In the genomic region with DNA sequence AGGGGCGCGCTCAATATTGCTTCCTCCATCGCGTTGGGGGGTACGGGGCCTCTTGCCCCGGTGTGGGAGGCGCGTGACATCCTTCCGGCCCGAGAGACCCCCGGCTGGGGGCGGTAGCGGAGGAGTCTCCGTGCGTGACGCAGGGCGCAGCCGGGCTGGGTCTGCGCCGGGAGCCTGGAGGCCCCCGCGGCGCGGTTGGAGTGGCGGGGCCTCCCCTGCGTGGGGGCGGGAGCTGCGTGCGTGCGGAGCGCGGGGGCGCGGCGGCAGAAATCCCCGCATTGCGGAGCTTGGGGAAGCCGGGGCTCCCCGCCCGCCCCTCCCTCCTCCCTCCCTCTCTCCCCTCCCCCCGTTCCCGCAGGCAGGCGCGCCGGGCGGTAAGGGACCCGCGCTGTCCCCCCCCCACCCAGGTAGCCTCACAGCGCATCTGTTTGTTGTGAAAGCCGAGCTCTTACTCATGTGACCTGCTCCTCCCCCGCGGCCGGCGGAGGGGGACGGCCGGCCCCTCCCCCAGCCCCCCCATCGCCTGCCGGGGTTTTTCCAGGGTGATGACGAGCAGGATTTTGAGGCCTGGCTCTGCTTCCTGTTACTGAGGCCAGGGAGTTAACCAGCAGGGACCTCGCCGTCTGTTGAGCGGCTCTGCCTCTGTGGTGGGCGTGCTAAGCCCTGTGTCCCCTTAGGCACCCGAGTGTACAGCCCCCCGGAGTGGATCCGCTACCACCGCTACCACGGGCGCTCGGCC, we compare ENCODE assay signal across 1 cellular context.
TF ChIP-seq lines count a peak whose summit lies in the region.

No MANE protein-coding gene starts in this region.

TF ChIP-seq in HEK293, 187 proteins besides CTCF, POLR2A, EP300 and RAD21 (continued from another document):
- TF ChIP-seq ZNF214 (tag by site-specific recombination; IDR thresholded peaks at IDR 0.05; ENCODE audit: borderline replicate concordance) = no peak
- TF ChIP-seq, protein P1, sequence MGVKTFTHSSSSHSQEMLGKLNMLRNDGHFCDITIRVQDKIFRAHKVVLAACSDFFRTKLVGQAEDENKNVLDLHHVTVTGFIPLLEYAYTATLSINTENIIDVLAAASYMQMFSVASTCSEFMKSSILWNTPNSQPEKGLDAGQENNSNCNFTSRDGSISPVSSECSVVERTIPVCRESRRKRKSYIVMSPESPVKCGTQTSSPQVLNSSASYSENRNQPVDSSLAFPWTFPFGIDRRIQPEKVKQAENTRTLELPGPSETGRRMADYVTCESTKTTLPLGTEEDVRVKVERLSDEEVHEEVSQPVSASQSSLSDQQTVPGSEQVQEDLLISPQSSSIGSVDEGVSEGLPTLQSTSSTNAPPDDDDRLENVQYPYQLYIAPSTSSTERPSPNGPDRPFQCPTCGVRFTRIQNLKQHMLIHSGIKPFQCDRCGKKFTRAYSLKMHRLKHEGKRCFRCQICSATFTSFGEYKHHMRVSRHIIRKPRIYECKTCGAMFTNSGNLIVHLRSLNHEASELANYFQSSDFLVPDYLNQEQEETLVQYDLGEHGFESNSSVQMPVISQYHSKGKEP (tag by site-specific recombination; IDR thresholded peaks at IDR 0.05) = no peak; the same call in 1 of the 2 replicates
- no peak for TF ChIP-seq ZNF548 (tag by site-specific recombination; IDR thresholded peaks at IDR 0.05)
- TF ChIP-seq, protein P2, sequence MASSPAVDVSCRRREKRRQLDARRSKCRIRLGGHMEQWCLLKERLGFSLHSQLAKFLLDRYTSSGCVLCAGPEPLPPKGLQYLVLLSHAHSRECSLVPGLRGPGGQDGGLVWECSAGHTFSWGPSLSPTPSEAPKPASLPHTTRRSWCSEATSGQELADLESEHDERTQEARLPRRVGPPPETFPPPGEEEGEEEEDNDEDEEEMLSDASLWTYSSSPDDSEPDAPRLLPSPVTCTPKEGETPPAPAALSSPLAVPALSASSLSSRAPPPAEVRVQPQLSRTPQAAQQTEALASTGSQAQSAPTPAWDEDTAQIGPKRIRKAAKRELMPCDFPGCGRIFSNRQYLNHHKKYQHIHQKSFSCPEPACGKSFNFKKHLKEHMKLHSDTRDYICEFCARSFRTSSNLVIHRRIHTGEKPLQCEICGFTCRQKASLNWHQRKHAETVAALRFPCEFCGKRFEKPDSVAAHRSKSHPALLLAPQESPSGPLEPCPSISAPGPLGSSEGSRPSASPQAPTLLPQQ (tag by site-specific recombination; IDR thresholded peaks at IDR 0.05) = no peak
- no peak for TF ChIP-seq ZBTB17 (tag by site-specific recombination; IDR thresholded peaks at IDR 0.05)
- no peak for TF ChIP-seq ZNF514 (tag by site-specific recombination; IDR thresholded peaks at IDR 0.05)
- TF ChIP-seq ZNF354C (tag by site-specific recombination; IDR thresholded peaks at IDR 0.05; ENCODE audit: borderline replicate concordance, low read depth) = no peak
- TF ChIP-seq ZNF785 (tag by site-specific recombination; IDR thresholded peaks at IDR 0.05) = no peak
- peak; percentile 28 for TF ChIP-seq ZEB2 (tag by site-specific recombination; IDR thresholded peaks at IDR 0.05)
- peak; percentile 50; the same call in 1 of the 2 replicates for TF ChIP-seq INSM2 (tag by site-specific recombination; IDR thresholded peaks at IDR 0.05)
- TF ChIP-seq ZBTB26 (tag by site-specific recombination; optimal IDR thresholded peaks at IDR 0.05) = peak; percentile 35
- no peak for TF ChIP-seq HOXA7 (CRISPR knock-in tag; IDR thresholded peaks at IDR 0.05; ENCODE audit: borderline replicate concordance)
- TF ChIP-seq ZNF184 (tag by site-specific recombination; IDR thresholded peaks at IDR 0.05) = no peak
- no peak for TF ChIP-seq ZNF768 (tag by site-specific recombination; IDR thresholded peaks at IDR 0.05)
- TF ChIP-seq, protein P3, sequence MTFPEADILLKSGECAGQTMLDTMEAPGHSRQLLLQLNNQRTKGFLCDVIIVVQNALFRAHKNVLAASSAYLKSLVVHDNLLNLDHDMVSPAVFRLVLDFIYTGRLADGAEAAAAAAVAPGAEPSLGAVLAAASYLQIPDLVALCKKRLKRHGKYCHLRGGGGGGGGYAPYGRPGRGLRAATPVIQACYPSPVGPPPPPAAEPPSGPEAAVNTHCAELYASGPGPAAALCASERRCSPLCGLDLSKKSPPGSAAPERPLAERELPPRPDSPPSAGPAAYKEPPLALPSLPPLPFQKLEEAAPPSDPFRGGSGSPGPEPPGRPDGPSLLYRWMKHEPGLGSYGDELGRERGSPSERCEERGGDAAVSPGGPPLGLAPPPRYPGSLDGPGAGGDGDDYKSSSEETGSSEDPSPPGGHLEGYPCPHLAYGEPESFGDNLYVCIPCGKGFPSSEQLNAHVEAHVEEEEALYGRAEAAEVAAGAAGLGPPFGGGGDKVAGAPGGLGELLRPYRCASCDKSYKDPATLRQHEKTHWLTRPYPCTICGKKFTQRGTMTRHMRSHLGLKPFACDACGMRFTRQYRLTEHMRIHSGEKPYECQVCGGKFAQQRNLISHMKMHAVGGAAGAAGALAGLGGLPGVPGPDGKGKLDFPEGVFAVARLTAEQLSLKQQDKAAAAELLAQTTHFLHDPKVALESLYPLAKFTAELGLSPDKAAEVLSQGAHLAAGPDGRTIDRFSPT (tag by site-specific recombination; IDR thresholded peaks at IDR 0.05) = no peak
